ENCODE assay signal across 8 cellular contexts in the genomic region with DNA sequence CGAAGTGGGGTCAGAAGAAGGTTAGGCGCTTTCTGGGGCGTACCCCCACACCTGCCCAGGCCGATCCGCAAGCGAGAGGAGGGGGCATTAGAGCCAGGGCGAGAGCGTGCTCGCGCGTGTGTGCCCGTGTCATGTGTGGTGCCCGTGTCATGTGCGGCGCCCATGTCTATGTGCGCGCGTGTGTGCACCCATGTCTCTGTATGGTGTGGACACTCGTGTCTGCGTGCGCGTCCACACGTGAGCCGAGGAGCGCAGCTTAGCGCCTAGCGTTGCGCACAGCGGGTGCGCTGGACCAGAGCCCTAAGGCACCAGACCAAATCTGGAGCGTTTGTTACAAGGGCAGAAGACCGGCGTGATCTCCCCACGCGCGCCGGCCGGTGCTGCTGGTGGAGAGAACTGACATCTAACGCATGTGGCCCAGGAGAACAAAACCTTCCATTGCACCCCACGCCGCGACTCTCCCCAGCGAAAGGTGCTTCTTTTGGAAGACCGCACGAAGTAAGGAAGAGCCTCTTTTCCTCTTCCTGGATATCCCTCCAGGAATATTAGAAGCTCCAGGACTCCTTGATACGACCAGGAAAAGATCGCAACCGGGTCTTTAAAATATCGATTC. TPM values are rescaled to one million over a fixed set of nuclear protein-coding genes. Genes with fewer than 3 reads are reported as not detected.
DNase-seq lines count a peak whose midpoint lies in the region; ATAC-seq, FAIRE-seq and TF ChIP-seq lines count a peak whose summit lies in the region.

No MANE protein-coding gene starts in this region.

- no TSS peak for BruUV-seq in K562 (replicated peaks; lab: Mats Ljungman, UMichigan)

- H3K9ac ChIP-seq in K562 (ENCODE audit: insufficient read depth in 1 of 2, low read depth in 2 of 2, low read length in 2 of 2) (no peak overlapping the region), skeletal muscle tissue (ENCODE audit: low read depth in 1 of 3, low read length in 3 of 3) (peak overlapping the region; percentile 57 to 87 (median 62))

- DNase-seq in RPMI7951 (ENCODE audit: low read depth) (peak; percentile 36), K562 (ENCODE audit: extremely low read depth in 1 of 4, low spot score in 3 of 4) (no peak), small intestine (no peak), SHP77 treated with DMSO at 0.1 percent for 48 hours (lab: John Stamatoyannopoulos, UW) (no peak)

- WGBS in K562 (ENCODE audit: insufficient coverage, low coverage, missing lambda C conversion rate) = 91% methylated on average over 36 of the region's 49 CpGs
- 2% methylated on average over 47 to 49 of the region's 49 CpGs for WGBS in small intestine, 3 donors

- ATAC-seq in GM18502 (IDR thresholded peaks at IDR 0.05; ENCODE audit: poor library complexity, unreplicated experiment) (peak; percentile 24), HG02678 (IDR thresholded peaks at IDR 0.05; ENCODE audit: unreplicated experiment) (peak; percentile 17), K562 (no peak)

- H4K20me1 ChIP-seq in K562 (replicated peaks; ENCODE audit: control insufficient read depth, insufficient read depth, low read length) = no peaks in the 10 kb centered on the region

- no peaks in the 10 kb centered on the region for H3K27me3 ChIP-seq in K562 (ENCODE audit: control insufficient read depth in 2 of 2, insufficient read depth in 2 of 2, low read length in 2 of 2)
- H3K27me3 ChIP-seq in skeletal muscle tissue (ENCODE audit: control insufficient read depth in 3 of 3, insufficient read depth in 3 of 3, low read length in 3 of 3) = no peaks in the 10 kb centered on the region
- H3K27me3 ChIP-seq in small intestine (ENCODE audit: control insufficient read depth in 2 of 2, insufficient read depth in 2 of 2, low read length in 2 of 2) = peaks cover 0 to 4% of the 10 kb centered on the region in 2 donors

- POLR2A ChIA-PET in K562 (lab: Yijun Ruan, JAX) = interaction anchor here (1.4 to 2.1 kb wide), 2 partner anchors 24 to 291 kb away, joined by 4 to 6 read pairs; a partner anchor contains a TSS

- H3K9me1 ChIP-seq in K562 (ENCODE audit: control insufficient read depth, insufficient read depth, low read length) = no peaks in the 10 kb centered on the region

- no peaks in the 10 kb centered on the region for H3K79me2 ChIP-seq in K562 (ENCODE audit: control insufficient read depth, insufficient read depth, low read length)

- no peak for TF ChIP-seq RAD21 in K562 (CRISPR knock-in tag; conservative IDR thresholded peaks at IDR 0.05 in 1 of 2, IDR thresholded peaks at IDR 0.05 in 1 of 2)

- peak overlapping the region; percentile 54; the same call in 1 of the 2 replicates for H2AFZ ChIP-seq in K562 (ENCODE audit: low read depth, low read length)

- H3K36me3 ChIP-seq in K562 (ENCODE audit: control insufficient read depth, insufficient read depth, low read length) (no peaks in the 10 kb centered on the region), skeletal muscle tissue (ENCODE audit: control insufficient read depth in 3 of 3, insufficient read depth in 3 of 3, low read length in 3 of 3) (no peaks in the 10 kb centered on the region), small intestine (ENCODE audit: control insufficient read depth in 2 of 2, insufficient read depth in 2 of 2, low read length in 2 of 2) (no peaks in the 10 kb centered on the region)

- FAIRE-seq in K562 (lab: Jason Lieb, UNC) = no peak
- no peak for FAIRE-seq in small intestine (lab: Jason Lieb, UNC)

- no peak overlapping the region for H3K4me3 ChIP-seq in K562
- H3K4me3 ChIP-seq in iPS-18c (ENCODE audit: insufficient read depth, low read depth, low read length) = peak overlapping the region; percentile 66
- H3K4me3 ChIP-seq in skeletal muscle tissue (ENCODE audit: low read length in 3 of 3) = peak overlapping the region; percentile 75 to 93 (median 88)
- peak overlapping the region in 1 of 2 donors; percentile 60 for H3K4me3 ChIP-seq in small intestine (ENCODE audit: low read depth in 1 of 2, low read length in 2 of 2)

- TF ChIP-seq EP300 in K562 (IDR thresholded peaks at IDR 0.05; ENCODE audit: low read length) = no peak

- intact Hi-C loops in K562 (cut with micrococcal nuclease) = no loop called here

- in situ Hi-C loops in K562 (cut with MboI) = no loop called here

- TF ChIP-seq POLR2A in K562 (conservative IDR thresholded peaks at IDR 0.05) = no peak

- TF ChIP-seq CTCF in K562 (IDR thresholded peaks at IDR 0.05 in 2 of 3, conservative IDR thresholded peaks at IDR 0.05 in 1 of 3; ENCODE audit: insufficient read depth in 2 of 3, low read depth in 1 of 3, low read length in 3 of 3) = no peak

- H3K4me2 ChIP-seq in K562 (ENCODE audit: insufficient read depth, low read length) = peak overlapping the region; percentile 12; the same call in 1 of the 2 replicates

- no peak overlapping the region for H3K27ac ChIP-seq in K562 (ENCODE audit: extremely low read depth, low read depth, low read length)
- no peak overlapping the region for H3K27ac ChIP-seq in skeletal muscle tissue (ENCODE audit: low read depth, low read length)
- no peak overlapping the region for H3K27ac ChIP-seq in small intestine (ENCODE audit: low read depth in 1 of 2, low read length in 1 of 2)

- H3K9me3 ChIP-seq in K562 (replicated peaks; ENCODE audit: control insufficient read depth, insufficient read depth, low read depth, low read length) (no peaks in the 10 kb centered on the region), iPS-18c (ENCODE audit: control insufficient read depth, insufficient read depth, low read length) (no peaks in the 10 kb centered on the region), skeletal muscle tissue (ENCODE audit: control insufficient read depth in 3 of 3, low read length in 3 of 3) (no peaks in the 10 kb centered on the region), small intestine (ENCODE audit: control insufficient read depth, low read depth) (no peaks in the 10 kb centered on the region)

- peaks cover 8 to 12% of the 10 kb centered on the region in 2 experiments; a peak in 3 of 5 replicates for H3K4me1 ChIP-seq in K562 (replicated peaks in 1 of 2; ENCODE audit: control insufficient read depth in 2 of 2, insufficient read depth in 2 of 2, low read length in 2 of 2)
- H3K4me1 ChIP-seq in skeletal muscle tissue (ENCODE audit: control insufficient read depth in 3 of 3, insufficient read depth in 3 of 3, low read length in 3 of 3) = peaks cover 14 to 15% (median 14%) of the 10 kb centered on the region in 3 donors
- H3K4me1 ChIP-seq in small intestine (ENCODE audit: control insufficient read depth in 2 of 2, insufficient read depth in 1 of 2, low read depth in 1 of 2, low read length in 1 of 2) = peaks cover 0 to 4% of the 10 kb centered on the region in 2 donors

- CTCF ChIA-PET in K562 (lab: Yijun Ruan, JAX; ENCODE audit: low intra/inter-chr PET ratio) = no interaction called here

RNA-seq across cellular contexts. Expression of a gene that starts 0.6 kb away (rescaled TPM):
- total RNA-seq in RPMI7951 (2014; rRNA removed; shearing (Covaris generic)) = 0.88 and 1.4 TPM in 2 replicates
- total RNA-seq in K562 (2011; cell fraction: chromatin; rRNA removed; ENCODE audit: low replicate concordance) = 0.12 and 0.14 TPM in 2 replicates
- not detected in 2 replicates for total RNA-seq in K562 (2011; cell fraction: nucleolus; rRNA removed)
- total RNA-seq in K562 (2011; cell fraction: nucleoplasm; rRNA removed) = not detected in 2 replicates
- total RNA-seq in K562 (2014; rRNA removed) (0.04 TPM in 1 of 2 replicates, not detected in the other), K562 (2014; rRNA removed; fragmentation: Illumina TruSeq; extraction: Trizol) (not detected in 2 replicates), K562 (2015; rRNA removed; fragmentation: Illumina TruSeq; extraction: Trizol) (0.07 and 0.08 TPM in 2 replicates), K562 (2021) (0.13 and 0.31 TPM in 2 replicates), skeletal muscle tissue (0.52 TPM)
- polyA plus RNA-seq in K562 (2011; rRNA removed) (0.04 TPM in 1 of 2 replicates, not detected in the other), K562 (2014; fragmentation: Illumina TruSeq; extraction: Trizol) (0.04 and 0.09 TPM in 2 replicates), K562 (2014; fragmentation: Nextera tagmentation; extraction: Ambion mirVana) (under 1 TPM in 1 of 2 experiments, not detected in 1; 0.03 TPM), K562 (2014; rRNA removed) (0.34 TPM in 1 of 2 replicates, not detected in the other), small intestine (under 1 TPM in 1 of 3 donors, not detected in 2; 0.42 TPM)
- 0.03 TPM in 1 of 2 replicates, not detected in the other for polyA plus RNA-seq in K562 (2011; cell fraction: cytosol; rRNA removed)
- 0.06 and 0.13 TPM in 2 replicates for polyA plus RNA-seq in K562 (2011; cell fraction: nucleus; rRNA removed)
- polyA plus RNA-seq in K562 (2012) = 0.08 TPM in 2 replicates
- 0.09 and 0.21 TPM in 2 replicates for polyA minus RNA-seq in K562 (2011; rRNA and poly(A)+ RNA removed)
- not detected in 2 replicates for polyA minus RNA-seq in K562 (2011; cell fraction: cytosol; rRNA and poly(A)+ RNA removed)
- polyA minus RNA-seq in K562 (2011; cell fraction: nucleus; rRNA and poly(A)+ RNA removed) = 0.13 TPM in 1 of 2 replicates, not detected in the other

Comparison
In these comparisons a context has a peak if more than half of its experiments do, and no peak if none do; other contexts are left out.
1. H3K9ac ChIP-seq: peak in skeletal muscle tissue (3 of 3); none in K562 (0 of 2).